ENCODE assay signal across 1 cellular context in genomic region chr1:227315500-227316346, GRCh38.
A peak's percentile ranks its signal among the peaks of the same experiment; 100 is the strongest.
TF ChIP-seq lines count a peak whose summit lies in the region.

No MANE protein-coding gene starts in this region.

TF ChIP-seq in HepG2, 621 proteins besides CTCF, POLR2A, EP300 and RAD21 (continued from another document and continues in another):
- TF ChIP-seq ZHX2 (IDR thresholded peaks at IDR 0.05; ENCODE audit: low read depth) = no peak
- TF ChIP-seq ZHX2 (CRISPR knock-in tag; IDR thresholded peaks at IDR 0.05; ENCODE audit: borderline replicate concordance) = no peak
- TF ChIP-seq POLR2AphosphoS5 (IDR thresholded peaks at IDR 0.05; ENCODE audit: low read depth, low read length) = no peak
- peak; percentile 51; the same call in 1 of the 2 replicates for TF ChIP-seq FOSL2 (CRISPR knock-in tag; IDR thresholded peaks at IDR 0.05)
- TF ChIP-seq GATAD2A (CRISPR knock-in tag; IDR thresholded peaks at IDR 0.05) = peak; percentile 88
- no peak for TF ChIP-seq NFE2L1 (CRISPR knock-in tag; IDR thresholded peaks at IDR 0.05; ENCODE audit: borderline replicate concordance)
- TF ChIP-seq FOXC1 (CRISPR knock-in tag; IDR thresholded peaks at IDR 0.05; ENCODE audit: borderline replicate concordance) = no peak
- TF ChIP-seq GPBP1L1 (CRISPR knock-in tag; IDR thresholded peaks at IDR 0.05) = no peak
- TF ChIP-seq SMYD3 (CRISPR knock-in tag; IDR thresholded peaks at IDR 0.05) = no peak
- 0 out of 2 replicates have a peak, but pooled peaks have one; percentile 8 for TF ChIP-seq MIXL1 (CRISPR knock-in tag; IDR thresholded peaks at IDR 0.05)
- peak; percentile 88; the same call in 1 of the 2 replicates for TF ChIP-seq CEBPB (IDR thresholded peaks at IDR 0.05; ENCODE audit: borderline replicate concordance, low read depth, low read length)
- TF ChIP-seq ESRRA (CRISPR knock-in tag; IDR thresholded peaks at IDR 0.05; ENCODE audit: low read depth) = peak; percentile 76
- TF ChIP-seq ZBTB25 (CRISPR knock-in tag; IDR thresholded peaks at IDR 0.05) = no peak
- TF ChIP-seq ARID4A (CRISPR knock-in tag; IDR thresholded peaks at IDR 0.05; ENCODE audit: borderline replicate concordance) = peak; percentile 50; the same call in 1 of the 2 replicates
- TF ChIP-seq ZNF629 (CRISPR knock-in tag; conservative IDR thresholded peaks at IDR 0.05) = 0 out of 2 replicates have a peak, but pooled peaks have one; percentile 23
- TF ChIP-seq POGZ (CRISPR knock-in tag; IDR thresholded peaks at IDR 0.05) = 0 out of 2 replicates have a peak, but pooled peaks have one; percentile 24
- no peak for TF ChIP-seq ZNF235 (CRISPR knock-in tag; IDR thresholded peaks at IDR 0.05; ENCODE audit: borderline replicate concordance)
- no peak for TF ChIP-seq ZBTB40 (IDR thresholded peaks at IDR 0.05)
- no peak for TF ChIP-seq ZBTB40 (CRISPR knock-in tag; IDR thresholded peaks at IDR 0.05)
- 0 out of 2 replicates have a peak, but pooled peaks have one; percentile 30 for TF ChIP-seq MAX (IDR thresholded peaks at IDR 0.05)
- TF ChIP-seq MYC (CRISPR knock-in tag; IDR thresholded peaks at IDR 0.05; ENCODE audit: borderline replicate concordance) = no peak
- TF ChIP-seq BATF2 (CRISPR knock-in tag; IDR thresholded peaks at IDR 0.05) = no peak
- TF ChIP-seq LRRFIP1 (CRISPR knock-in tag; conservative IDR thresholded peaks at IDR 0.05) = no peak
- peak; percentile 76 for TF ChIP-seq HNF4G (IDR thresholded peaks at IDR 0.05; ENCODE audit: borderline replicate concordance, low read depth, low read length)
- no peak for TF ChIP-seq HNF4G (CRISPR knock-in tag; IDR thresholded peaks at IDR 0.05; ENCODE audit: borderline replicate concordance, low read depth)
- no peak for TF ChIP-seq MLLT10 (CRISPR knock-in tag; IDR thresholded peaks at IDR 0.05)
